Comparison of ENCODE assay signal across 20 cellular contexts in the genomic region with DNA sequence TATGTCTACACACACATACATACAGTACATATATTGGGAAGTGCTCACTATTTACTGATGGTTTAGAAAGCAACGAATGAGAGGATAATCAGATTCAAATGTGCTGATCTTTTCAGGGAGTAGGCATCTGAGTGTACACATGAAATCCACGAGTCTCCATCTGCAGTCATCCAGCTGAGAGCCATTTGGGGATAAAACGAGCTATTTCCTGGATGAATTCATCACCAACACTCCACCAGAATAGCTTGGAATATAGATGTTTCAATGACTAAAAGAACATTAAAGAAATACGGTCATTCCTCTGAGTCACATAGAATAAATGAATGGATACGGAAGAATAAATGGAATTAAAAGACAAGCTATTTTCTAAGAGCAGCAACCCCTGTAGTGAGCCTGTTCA.
A peak's percentile ranks its signal among the peaks of the same experiment; 100 is the strongest.
DNase-seq lines count a peak whose midpoint lies in the region; ATAC-seq and TF ChIP-seq lines count a peak whose summit lies in the region.
"Had no signal": no experiment of that assay in that cellular context is flagged by ENCODE, and none has a peak within 500 bp of the region (broad histone marks: within the 10 kb centered on the region; RNA-seq: fewer than 3 reads in every experiment).

No MANE protein-coding gene starts in this region.

- no peak for ATAC-seq in WTC11
- ATAC-seq: GM12878 had no signal

- H3K27ac ChIP-seq in GM23248 (peak overlapping the region; percentile 65), osteoblast (ENCODE audit: low read depth, low read length) (no peak overlapping the region)
- H3K27ac ChIP-seq: HL-60, Peyer's patch had no signal

- peaks cover 11% of the 10 kb centered on the region for H3K4me1 ChIP-seq in GM23248 (ENCODE audit: insufficient read depth)
- H3K4me1 ChIP-seq in adipocyte (ENCODE audit: control insufficient read depth, insufficient read depth, low read length) = peaks cover 5% of the 10 kb centered on the region
- no peaks in the 10 kb centered on the region for H3K4me1 ChIP-seq in osteoblast (ENCODE audit: insufficient read depth, low read length)
- H3K4me1 ChIP-seq: Peyer's patch had no signal

- H3K4me3 Mint-ChIP-seq in WTC11 = no peak overlapping the region
- H3K4me3 Mint-ChIP-seq: B cell, H9 had no signal

- CTCF ChIA-PET in WTC11 (lab: Charles Lee) = no interaction called here

- no peak overlapping the region for H2AFZ ChIP-seq in GM23248
- H2AFZ ChIP-seq in osteoblast (ENCODE audit: low read length) = no peak overlapping the region

- WGBS in GM23248 (ENCODE audit: low coverage in 1 of 2, low lambda C conversion rate in 2 of 2, missing lambda C conversion rate in 2 of 2), 2 experiments = 1 to 2% methylated on average over 5 of the region's 5 CpGs

- H3K9me2 ChIP-seq in GM23248 (ENCODE audit: insufficient read depth) = no peaks in the 10 kb centered on the region

- H3K27me3 Mint-ChIP-seq in WTC11 (ENCODE audit: low read depth) = no peaks in the 10 kb centered on the region
- H3K27me3 Mint-ChIP-seq: B cell had no signal

- DNase-seq in AG09309 (ENCODE audit: low read depth) (peak; percentile 10), GM23248 (peak; percentile 87), adipocyte (ENCODE audit: low read depth) (peak; percentile 25), osteoblast (ENCODE audit: insufficient read length, low spot score, missing footprints) (peak; percentile 74), epidermal melanocyte (ENCODE audit: insufficient read length, low spot score) (no peak), WTC11 (ENCODE audit: low spot score) (no peak), NCI-H128 (lab: John Stamatoyannopoulos, UW; ENCODE audit: unreplicated experiment) (no peak)
- DNase-seq: ACHN, DMS79, H9, KG1, NCI-H1092 treated with DMSO at 0.1 percent for 48 hours, NCI-H146, NCI-H2029, NCI-H226, NCI-H510A treated with DMSO at 0.1 percent for 48 hours, Peyer's patch had no signal

- no peaks in the 10 kb centered on the region for H3K4me1 Mint-ChIP-seq in WTC11
- H3K4me1 Mint-ChIP-seq: B cell, H9 had no signal

- in situ Hi-C loops in GM23248 (cut with MboI) = no loop called here

- TF ChIP-seq CTCF in AG09309 (IDR thresholded peaks at IDR 0.05; ENCODE audit: control insufficient read depth, insufficient read depth, low read depth, low read length, missing control alignments) (no peak), osteoblast (IDR thresholded peaks at IDR 0.05; ENCODE audit: extremely low read depth, low read depth, low read length) (no peak), WTC11 (IDR thresholded peaks at IDR 0.05) (no peak)

- H3K27ac Mint-ChIP-seq in WTC11 = no peak overlapping the region
- H3K27ac Mint-ChIP-seq: B cell, H9 had no signal

- POLR2A ChIA-PET in WTC11 (lab: Charles Lee) = no interaction called here

- H3K4me2 ChIP-seq in GM23248 (ENCODE audit: unreplicated experiment) = peak overlapping the region; percentile 68
- no peak overlapping the region for H3K4me2 ChIP-seq in osteoblast (ENCODE audit: insufficient read depth, low read length)

- no peaks in the 10 kb centered on the region for H3K36me3 ChIP-seq in GM23248 (ENCODE audit: low read depth)
- no peaks in the 10 kb centered on the region for H3K36me3 ChIP-seq in adipocyte (ENCODE audit: control insufficient read depth, insufficient read depth, low read length, severe bottlenecking)
- H3K36me3 ChIP-seq in osteoblast (ENCODE audit: insufficient read depth, low read length) = no peaks in the 10 kb centered on the region
- H3K36me3 ChIP-seq: Peyer's patch had no signal

- H3F3A ChIP-seq in GM23248 (ENCODE audit: insufficient read depth) = peaks cover 10% of the 10 kb centered on the region; the same call in 1 of the 2 replicates

- H4K20me1 ChIP-seq in GM23248 (ENCODE audit: insufficient read depth) (no peaks in the 10 kb centered on the region), osteoblast (ENCODE audit: insufficient read depth, low read length) (no peaks in the 10 kb centered on the region)

- no peaks in the 10 kb centered on the region for H3K36me3 Mint-ChIP-seq in WTC11

- H3K4me3 ChIP-seq in AG09309 (ENCODE audit: control insufficient read depth, low read depth, low read length) (no peak overlapping the region), GM23248 (0 out of 2 replicates have a peak overlapping the region, but pooled peaks have one; percentile 14), adipocyte (ENCODE audit: low read length) (no peak overlapping the region), osteoblast (ENCODE audit: insufficient read depth, low read length) (no peak overlapping the region)
- H3K4me3 ChIP-seq: GM12878, Peyer's patch had no signal

- no peaks in the 10 kb centered on the region for H3K27me3 ChIP-seq in GM23248 (replicated peaks; ENCODE audit: insufficient read depth)
- no peaks in the 10 kb centered on the region for H3K27me3 ChIP-seq in adipocyte (replicated peaks; ENCODE audit: control insufficient read depth, insufficient read depth, low read length)
- no peaks in the 10 kb centered on the region for H3K27me3 ChIP-seq in osteoblast (ENCODE audit: insufficient read depth, low read length)
- H3K27me3 ChIP-seq: Peyer's patch had no signal

- H3K9ac ChIP-seq in GM23248 (peak overlapping the region; percentile 17; the same call in 1 of the 2 replicates), adipocyte (ENCODE audit: low read length) (no peak overlapping the region)

- H3K9me3 Mint-ChIP-seq in WTC11 = peaks cover 7% of the 10 kb centered on the region
- H3K9me3 Mint-ChIP-seq: H9 had no signal

- no peaks in the 10 kb centered on the region for H3K79me2 ChIP-seq in GM23248 (ENCODE audit: insufficient read depth)
- no peaks in the 10 kb centered on the region for H3K79me2 ChIP-seq in osteoblast (ENCODE audit: insufficient read depth, low read length)

- H3K9me3 ChIP-seq in GM23248 (ENCODE audit: low read depth) (no peaks in the 10 kb centered on the region), adipocyte (ENCODE audit: control insufficient read depth, low read length) (no peaks in the 10 kb centered on the region), osteoblast (ENCODE audit: low read depth, low read length) (no peaks in the 10 kb centered on the region)
- H3K9me3 ChIP-seq: Peyer's patch had no signal

TF ChIP-seq in WTC11, 78 proteins besides CTCF, POLR2A, EP300 and RAD21:
- TF ChIP-seq, protein P1, sequence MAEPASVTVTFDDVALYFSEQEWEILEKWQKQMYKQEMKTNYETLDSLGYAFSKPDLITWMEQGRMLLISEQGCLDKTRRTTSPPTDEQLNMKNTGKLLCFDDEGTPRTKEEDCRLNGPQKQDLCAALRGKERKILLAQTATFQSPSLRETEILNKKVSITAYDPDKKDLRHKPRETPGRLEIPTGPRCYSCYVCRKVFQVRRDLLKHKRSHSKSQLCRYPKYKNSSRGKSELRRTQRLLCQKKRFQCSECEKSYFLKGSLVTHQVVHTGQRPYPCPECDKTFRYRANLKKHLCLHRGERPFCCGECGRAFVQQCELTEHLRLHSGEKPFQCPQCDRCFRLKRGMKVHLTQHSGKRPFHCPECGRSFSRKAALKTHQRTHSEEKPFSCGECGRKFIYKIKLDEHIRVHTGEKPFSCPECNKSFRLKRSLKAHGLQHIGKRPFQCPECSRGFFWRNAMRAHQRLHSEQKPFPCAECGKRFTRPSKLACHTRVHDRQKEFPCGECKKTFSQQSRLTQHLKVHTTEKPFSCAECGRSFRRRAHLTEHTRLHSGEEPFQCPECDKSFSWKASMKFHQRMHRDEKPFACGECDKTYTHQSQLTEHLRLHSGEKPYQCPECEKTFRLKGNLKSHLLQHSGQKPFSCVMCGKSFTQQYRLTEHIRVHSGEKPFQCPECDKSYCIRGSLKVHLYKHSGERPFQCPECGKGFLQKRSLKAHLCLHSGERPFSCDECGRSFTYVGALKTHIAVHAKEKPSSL (CRISPR knock-in tag; conservative IDR thresholded peaks at IDR 0.05) = no peak
- no peak for TF ChIP-seq MAX (CRISPR knock-in tag; IDR thresholded peaks at IDR 0.05)
- no peak for TF ChIP-seq ZNF219 (CRISPR knock-in tag; IDR thresholded peaks at IDR 0.05; ENCODE audit: borderline replicate concordance)
- TF ChIP-seq IRF2 (CRISPR knock-in tag; IDR thresholded peaks at IDR 0.05; ENCODE audit: borderline replicate concordance, low read depth) = no peak
- TF ChIP-seq KAT7 (CRISPR knock-in tag; IDR thresholded peaks at IDR 0.05; ENCODE audit: borderline replicate concordance) = no peak
- TF ChIP-seq, protein P2, sequence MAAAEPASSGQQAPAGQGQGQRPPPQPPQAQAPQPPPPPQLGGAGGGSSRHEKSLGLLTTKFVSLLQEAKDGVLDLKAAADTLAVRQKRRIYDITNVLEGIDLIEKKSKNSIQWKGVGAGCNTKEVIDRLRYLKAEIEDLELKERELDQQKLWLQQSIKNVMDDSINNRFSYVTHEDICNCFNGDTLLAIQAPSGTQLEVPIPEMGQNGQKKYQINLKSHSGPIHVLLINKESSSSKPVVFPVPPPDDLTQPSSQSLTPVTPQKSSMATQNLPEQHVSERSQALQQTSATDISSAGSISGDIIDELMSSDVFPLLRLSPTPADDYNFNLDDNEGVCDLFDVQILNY (CRISPR knock-in tag; IDR thresholded peaks at IDR 0.05) = no peak

Comparison
In these comparisons a context has a peak if more than half of its experiments do, and no peak if none do; other contexts are left out.
1. DNase-seq: peak in AG09309 (single experiment), GM23248 (single experiment), adipocyte (single experiment) and osteoblast (single experiment); none in epidermal melanocyte (single experiment), WTC11 (single experiment) and NCI-H128 (single experiment).